10 cellular contexts compared by ENCODE assay signal in genomic region chr11:61272731-61273130, GRCh38. TPM values are rescaled to one million over a fixed set of nuclear protein-coding genes. Genes with fewer than 3 reads are reported as not detected.
"Had no signal": no experiment of that assay in that cellular context is flagged by ENCODE, and none has a peak within 500 bp of the region (broad histone marks: within the 10 kb centered on the region; RNA-seq: fewer than 3 reads in every experiment).

No MANE protein-coding gene starts in this region.

- H3K4me3 ChIP-seq: GM23338, HAP-1 had no signal

- H3K27ac ChIP-seq: KMS-11 had no signal

- H2AFZ ChIP-seq: GM23338 had no signal

- H3K36me3 ChIP-seq: HAP-1 had no signal

- H3K9ac ChIP-seq: KMS-11 had no signal

- DNase-seq: H7, HFFc6, Karpas-422, KBM-7 had no signal

- H3K9me3 ChIP-seq: HAP-1 had no signal

- H3K4me2 ChIP-seq: GM23338, KMS-11 had no signal

- FAIRE-seq: H1 had no signal

- ATAC-seq: HCT116 had no signal

- H3K4me1 ChIP-seq: HAP-1 had no signal

RNA-seq across cellular contexts. Expression of gene VWCE, which starts 22.4 kb away (rescaled TPM):
- total RNA-seq: HT-29 had no signal

RNA-seq across cellular contexts. Expression of gene PGA5, which starts 31.8 kb away (rescaled TPM):
- total RNA-seq: HFFc6, HT-29 had no signal

RNA-seq across cellular contexts. Expression of gene PGA4, which starts 50.6 kb away (rescaled TPM):
- total RNA-seq: GM23338, H1, HFFc6, HT-29 had no signal
